8 cellular contexts compared by ENCODE assay signal in the genomic region with DNA sequence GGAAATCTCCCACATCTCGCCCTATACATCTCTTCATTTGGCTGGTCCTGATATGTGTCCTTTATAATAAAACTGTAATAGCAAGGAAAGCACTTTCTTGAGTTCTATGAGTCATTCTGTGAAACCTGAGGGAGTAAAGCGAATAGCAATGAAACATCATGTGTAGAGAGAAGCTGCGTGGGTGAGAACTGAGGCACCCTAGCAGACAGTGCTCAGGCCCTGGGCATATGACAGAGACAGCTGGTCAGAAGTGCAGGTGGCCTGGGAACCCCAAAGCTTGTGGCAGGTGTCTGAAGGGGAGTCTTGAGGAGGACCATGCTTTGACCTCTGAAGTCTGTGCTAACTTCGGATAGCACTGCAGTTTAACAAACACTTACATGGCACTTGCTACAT. TPM values are rescaled to one million over a fixed set of nuclear protein-coding genes. Genes with fewer than 3 reads are reported as not detected.
DNase-seq lines count a peak whose midpoint lies in the region; ATAC-seq and TF ChIP-seq lines count a peak whose summit lies in the region.

No MANE protein-coding gene starts in this region.

- no peak overlapping the region for H3K4me3 Mint-ChIP-seq in activated CD4-positive, alpha-beta T cell treated with anti-CD3 and anti-CD28 coated beads, Interleukin-2, amount 10 ng/mL, durations not matched to agents 7 days and 5 days
- H3K4me3 Mint-ChIP-seq in osteocyte (ENCODE audit: unreplicated experiment), result no peak overlapping the region

- no peaks in the 10 kb centered on the region for H3K27me3 ChIP-seq in spleen (replicated peaks in 1 of 7)

- TF ChIP-seq CTCF in osteocyte (IDR thresholded peaks at IDR 0.05) (no peak), spleen (IDR thresholded peaks at IDR 0.05 in 8 of 11, conservative IDR thresholded peaks at IDR 0.05 in 3 of 11) (no peak)

- CTCF ChIA-PET in activated CD4-positive, alpha-beta T cell treated with anti-CD3 and anti-CD28 coated beads, Interleukin-2, amount 10 ng/mL, durations not matched to agents 7 days and 5 days (lab: Charles Lee), result interaction anchor here (0.7 to 1.4 kb wide), 2 partner anchors 9 to 26 kb away, joined by 3 read pairs; no protein-coding TSS in a partner anchor

- ATAC-seq in GM18868 (IDR thresholded peaks at IDR 0.05; ENCODE audit: unreplicated experiment), result peak; percentile 56
- ATAC-seq in HG02798 (IDR thresholded peaks at IDR 0.05; ENCODE audit: poor library complexity, unreplicated experiment), result peak; percentile 67

- no peaks in the 10 kb centered on the region for H3K9me3 Mint-ChIP-seq in activated CD4-positive, alpha-beta T cell treated with anti-CD3 and anti-CD28 coated beads, Interleukin-2, amount 10 ng/mL, durations not matched to agents 7 days and 5 days
- no peaks in the 10 kb centered on the region for H3K9me3 Mint-ChIP-seq in osteocyte (ENCODE audit: unreplicated experiment)

- no peaks in the 10 kb centered on the region for H3K9me3 ChIP-seq in spleen

- H3K4me1 ChIP-seq in spleen, result peaks cover 17 to 24% (median 19%) of the 10 kb centered on the region in 6 donors

- peak overlapping the region; percentile 95 for H3K27ac Mint-ChIP-seq in activated CD4-positive, alpha-beta T cell treated with anti-CD3 and anti-CD28 coated beads, Interleukin-2, amount 10 ng/mL, durations not matched to agents 7 days and 5 days
- no peak overlapping the region for H3K27ac Mint-ChIP-seq in osteocyte (ENCODE audit: unreplicated experiment)

- H3K4me3 ChIP-seq in spleen, result no peak overlapping the region

- intact Hi-C loops in posterior cingulate gyrus (cut with DNase I), result loop anchor here (10.0 kb wide), 1 partner anchor 791 kb away; no protein-coding TSS in a partner anchor
- intact Hi-C loops in spleen (cut with DNase I; ENCODE audit: low total_unique reads), result no loop called here

- no peak for TF ChIP-seq POLR2A in spleen (IDR thresholded peaks at IDR 0.05)

- H3K27ac ChIP-seq in spleen, result no peak overlapping the region

- H3K36me3 ChIP-seq in spleen, result peaks cover 0 to 19% (median 11%) of the 10 kb centered on the region in 6 donors

- peaks cover 15% of the 10 kb centered on the region for H3K36me3 Mint-ChIP-seq in activated CD4-positive, alpha-beta T cell treated with anti-CD3 and anti-CD28 coated beads, Interleukin-2, amount 10 ng/mL, durations not matched to agents 7 days and 5 days (ENCODE audit: low read depth)
- H3K36me3 Mint-ChIP-seq in osteocyte (ENCODE audit: unreplicated experiment), result no peaks in the 10 kb centered on the region

- H3K27me3 Mint-ChIP-seq in activated CD4-positive, alpha-beta T cell treated with anti-CD3 and anti-CD28 coated beads, Interleukin-2, amount 10 ng/mL, durations not matched to agents 7 days and 5 days, result no peaks in the 10 kb centered on the region
- H3K27me3 Mint-ChIP-seq in osteocyte (ENCODE audit: unreplicated experiment), result no peaks in the 10 kb centered on the region

- POLR2A ChIA-PET in activated CD4-positive, alpha-beta T cell treated with anti-CD3 and anti-CD28 coated beads, Interleukin-2, amount 10 ng/mL, durations not matched to agents 7 days and 5 days (lab: Charles Lee), result interaction anchor here (1.1 kb wide), 1 partner anchor 37 kb away, joined by 6 read pairs; a partner anchor contains a TSS

- 66 to 89% (median 77%) methylated on average over 4 of the region's 4 CpGs for WGBS in spleen, 5 donors

- no peak for DNase-seq in activated CD4-positive, alpha-beta T cell treated with anti-CD3 and anti-CD28 coated beads, Interleukin-2, amount 10 ng/mL, durations not matched to agents 7 days and 5 days
- DNase-seq in posterior cingulate gyrus (peak in 6 of 10 donors; percentile 8 to 84 (median 45)), osteocyte (ENCODE audit: extremely low spot score, unreplicated experiment) (no peak), cerebellum (ENCODE audit: low spot score) (no peak), spleen (no peak), SKM-1 treated with dmso at 0.1 percent for 144 hours (lab: John Stamatoyannopoulos, UW; ENCODE audit: unreplicated experiment) (no peak)

- peaks cover 40% of the 10 kb centered on the region for H3K4me1 Mint-ChIP-seq in activated CD4-positive, alpha-beta T cell treated with anti-CD3 and anti-CD28 coated beads, Interleukin-2, amount 10 ng/mL, durations not matched to agents 7 days and 5 days
- peaks cover 13% of the 10 kb centered on the region for H3K4me1 Mint-ChIP-seq in osteocyte (ENCODE audit: unreplicated experiment)

RNA-seq across cellular contexts. Expression of a gene that starts 1.3 kb away (rescaled TPM):
- total RNA-seq in activated CD4-positive, alpha-beta T cell treated with anti-CD3 and anti-CD28 coated beads, Interleukin-2, amount 10 ng/mL, durations not matched to agents 7 days and 5 days, result 10 to 100 TPM; 21.8 to 23.9 TPM
- total RNA-seq in osteocyte (9.1 and 11.0 TPM in 2 replicates), cerebellum (17.8 TPM), spleen (10 to 100 TPM; 11.6 to 18.0 (median 14.6) TPM)
- 10 to 100 TPM in 1 of 3 donors, 1 to 10 TPM in 2; 6.6 to 11.3 (median 6.9) TPM for polyA plus RNA-seq in spleen

RNA-seq across cellular contexts. Expression of a gene that starts 36.8 kb away (rescaled TPM):
- 10 to 100 TPM; 36.1 to 37.8 TPM for total RNA-seq in activated CD4-positive, alpha-beta T cell treated with anti-CD3 and anti-CD28 coated beads, Interleukin-2, amount 10 ng/mL, durations not matched to agents 7 days and 5 days
- 17.6 and 24.5 TPM in 2 replicates for total RNA-seq in osteocyte
- 32.4 TPM for total RNA-seq in cerebellum
- total RNA-seq in spleen, result 10 to 100 TPM; 12.2 to 18.6 (median 16.2) TPM
- polyA plus RNA-seq in spleen, result 10 to 100 TPM; 23.3 to 35.9 (median 34.1) TPM

Comparison
In these comparisons a context has a peak if more than half of its experiments do, and no peak if none do; other contexts are left out.
1. DNase-seq: peak in posterior cingulate gyrus (6 of 10); none in activated CD4-positive, alpha-beta T cell treated with anti-CD3 and anti-CD28 coated beads, Interleukin-2, amount 10 ng/mL, durations not matched to agents 7 days and 5 days (single experiment), osteocyte (single experiment), cerebellum (single experiment), spleen (single experiment) and SKM-1 treated with dmso at 0.1 percent for 144 hours (single experiment).